ENCODE assay signal across 26 cellular contexts in genomic region chr2:75003276-75003675, GRCh38.
"Had no signal": no experiment of that assay in that cellular context is flagged by ENCODE, and none has a peak within 500 bp of the region (broad histone marks: within the 10 kb centered on the region; RNA-seq: fewer than 3 reads in every experiment).

No MANE protein-coding gene starts in this region.

- H3K36me3 ChIP-seq: breast epithelium, Peyer's patch, SJCRH30 had no signal

- H3K4me1 Mint-ChIP-seq: activated CD4-positive, alpha-beta memory T cell treated with anti-CD3 and anti-CD28 coated beads, Interleukin-2, amount 10 ng/mL, durations not matched to agents 7 days and 5 days; activated CD4-positive, alpha-beta T cell treated with anti-CD3 and anti-CD28 coated beads, Interleukin-2, amount 10 ng/mL, durations not matched to agents 7 days and 5 days; activated naive CD4-positive, alpha-beta T cell treated with anti-CD3 and anti-CD28 coated beads, Interleukin-2, amount 10 ng/mL, durations not matched to agents 7 days and 5 days; activated naive CD8-positive, alpha-beta T cell treated with anti-CD3 and anti-CD28 coated beads for 36 hours had no signal

- H3K4me3 Mint-ChIP-seq: activated CD4-positive, alpha-beta memory T cell treated with anti-CD3 and anti-CD28 coated beads, Interleukin-2, amount 10 ng/mL, durations not matched to agents 7 days and 5 days; activated CD4-positive, alpha-beta T cell treated with anti-CD3 and anti-CD28 coated beads, Interleukin-2, amount 10 ng/mL, durations not matched to agents 7 days and 5 days; activated naive CD4-positive, alpha-beta T cell treated with anti-CD3 and anti-CD28 coated beads, Interleukin-2, amount 10 ng/mL, durations not matched to agents 7 days and 5 days; activated naive CD8-positive, alpha-beta T cell treated with anti-CD3 and anti-CD28 coated beads for 36 hours; activated T-cell treated with anti-CD3 and anti-CD28 coated beads, Interleukin-2, amount 50 U/mL, for 72 hours had no signal

- H3K9me2 ChIP-seq: SK-N-SH had no signal

- ATAC-seq: activated T-cell treated with anti-CD3 and anti-CD28 coated beads, Interleukin-2, amount 50 U/mL, for 72 hours had no signal

- H3K27me3 Mint-ChIP-seq: activated CD4-positive, alpha-beta memory T cell treated with anti-CD3 and anti-CD28 coated beads, Interleukin-2, amount 10 ng/mL, durations not matched to agents 7 days and 5 days; activated CD4-positive, alpha-beta T cell treated with anti-CD3 and anti-CD28 coated beads, Interleukin-2, amount 10 ng/mL, durations not matched to agents 7 days and 5 days; activated naive CD4-positive, alpha-beta T cell treated with anti-CD3 and anti-CD28 coated beads, Interleukin-2, amount 10 ng/mL, durations not matched to agents 7 days and 5 days; activated naive CD8-positive, alpha-beta T cell treated with anti-CD3 and anti-CD28 coated beads for 36 hours had no signal

- H3K4me3 ChIP-seq: breast epithelium, Peyer's patch, SJCRH30 had no signal

- H3K27me3 ChIP-seq: breast epithelium, Peyer's patch, SJCRH30 had no signal

- H3K4me1 ChIP-seq: breast epithelium, Peyer's patch, SJCRH30 had no signal

- H3K9me3 Mint-ChIP-seq: activated naive CD4-positive, alpha-beta T cell treated with anti-CD3 and anti-CD28 coated beads, Interleukin-2, amount 10 ng/mL, durations not matched to agents 7 days and 5 days; activated naive CD8-positive, alpha-beta T cell treated with anti-CD3 and anti-CD28 coated beads for 36 hours; activated T-cell treated with anti-CD3 and anti-CD28 coated beads, Interleukin-2, amount 50 U/mL, for 72 hours; activated T-helper 2 cell treated with anti-CD3 and anti-CD28 coated beads, Interferon-gamma antibody, Interleukin-2, Interleukin-4, amounts not matched to agents 10 μg/mL and 5 μg/mL and 100 μg/mL, durations not matched to agents 14 hours and 24 hours and 36 hours had no signal

- H3K27ac ChIP-seq: breast epithelium, Peyer's patch, RWPE1, SJCRH30 had no signal

- DNase-seq: activated CD4-positive, alpha-beta memory T cell treated with anti-CD3 and anti-CD28 coated beads, Interleukin-2, amount 10 ng/mL, durations not matched to agents 7 days and 5 days; activated CD4-positive, alpha-beta T cell treated with anti-CD3 and anti-CD28 coated beads, Interleukin-2, amount 10 ng/mL, durations not matched to agents 7 days and 5 days; activated CD4-positive, CD25-positive, alpha-beta regulatory T cell; activated CD8-positive, alpha-beta memory T cell treated with anti-CD3 and anti-CD28 coated beads, Interleukin-2, amount 50 U/mL, for 4 hours; activated gamma-delta T cell treated with Interleukin-2 at 50 U/mL for 16 hours; activated naive CD4-positive, alpha-beta T cell treated with anti-CD3 and anti-CD28 coated beads, Interleukin-2, amount 10 ng/mL, durations not matched to agents 7 days and 5 days; activated naive CD8-positive, alpha-beta T cell treated with anti-CD3 and anti-CD28 coated beads for 36 hours; activated T-cell treated with anti-CD3 and anti-CD28 coated beads, Interleukin-2, amount 50 U/mL, for 72 hours; anterior cingulate cortex; caudate nucleus; Kasumi-1; KBM-7; NCI-H1105 treated with DMSO at 0.1 percent for 48 hours; NCI-H1436 treated with DMSO at 0.1 percent for 48 hours; NCI-H187; NCI-H2081; NCI-H526; NCI-H774; Peyer's patch; Right ventricle myocardium superior; SJCRH30; SK-N-SH; T-helper 1 cell had no signal

- H3K27ac Mint-ChIP-seq: activated CD4-positive, alpha-beta memory T cell treated with anti-CD3 and anti-CD28 coated beads, Interleukin-2, amount 10 ng/mL, durations not matched to agents 7 days and 5 days; activated CD4-positive, alpha-beta T cell treated with anti-CD3 and anti-CD28 coated beads, Interleukin-2, amount 10 ng/mL, durations not matched to agents 7 days and 5 days; activated naive CD4-positive, alpha-beta T cell treated with anti-CD3 and anti-CD28 coated beads, Interleukin-2, amount 10 ng/mL, durations not matched to agents 7 days and 5 days; activated naive CD8-positive, alpha-beta T cell treated with anti-CD3 and anti-CD28 coated beads for 36 hours; activated T-cell treated with anti-CD3 and anti-CD28 coated beads, Interleukin-2, amount 50 U/mL, for 72 hours; activated T-helper 2 cell treated with anti-CD3 and anti-CD28 coated beads, Interferon-gamma antibody, Interleukin-2, Interleukin-4, amounts not matched to agents 10 μg/mL and 5 μg/mL and 100 μg/mL, durations not matched to agents 14 hours and 24 hours and 36 hours had no signal

- H3K4me2 ChIP-seq: SK-N-SH had no signal

- H3K9me3 ChIP-seq: breast epithelium, Peyer's patch, SJCRH30, SK-N-SH had no signal

- H3K9ac ChIP-seq: SK-N-SH had no signal
